Comparison of ENCODE assay signal across 17 cellular contexts in genomic region chr12:82682326-82682725, GRCh38. TPM values are rescaled to one million over a fixed set of nuclear protein-coding genes. Genes with fewer than 3 reads are reported as not detected.
DNase-seq lines count a peak whose midpoint lies in the region; ATAC-seq and TF ChIP-seq lines count a peak whose summit lies in the region.
"Had no signal": no experiment of that assay in that cellular context is flagged by ENCODE, and none has a peak within 500 bp of the region (broad histone marks: within the 10 kb centered on the region; RNA-seq: fewer than 3 reads in every experiment).

No MANE protein-coding gene starts in this region.

- H3K9me3 Mint-ChIP-seq in MCF 10A (ENCODE audit: unreplicated experiment), result no peaks in the 10 kb centered on the region
- H3K9me3 Mint-ChIP-seq: CD4-positive, alpha-beta memory T cell; immature natural killer cell; T-cell had no signal

- TF ChIP-seq EP300 in transverse colon (IDR thresholded peaks at IDR 0.05; ENCODE audit: low read depth), result no peak

- H3K27me3 ChIP-seq in breast epithelium, result no peaks in the 10 kb centered on the region
- H3K27me3 ChIP-seq in PC-9 (ENCODE audit: insufficient read depth, low read depth), result no peaks in the 10 kb centered on the region
- no peaks in the 10 kb centered on the region for H3K27me3 ChIP-seq in hepatocyte
- H3K27me3 ChIP-seq in transverse colon, result no peaks in the 10 kb centered on the region
- H3K27me3 ChIP-seq: testis had no signal

- H3K27ac ChIP-seq in breast epithelium (no peak overlapping the region), PC-9 (peak overlapping the region; percentile 44), hepatocyte (no peak overlapping the region), transverse colon (peak overlapping the region in 3 of 4 donors; percentile 3 to 41 (median 11))
- H3K27ac ChIP-seq: testis had no signal

- peaks cover 10% of the 10 kb centered on the region for H3K4me1 Mint-ChIP-seq in MCF 10A (ENCODE audit: insufficient read depth, unreplicated experiment)

- H4K20me1 ChIP-seq in PC-9 (ENCODE audit: insufficient read depth), result no peaks in the 10 kb centered on the region
- H4K20me1 ChIP-seq in hepatocyte (ENCODE audit: insufficient read depth, poor library complexity, severe bottlenecking), result no peaks in the 10 kb centered on the region

- no peak overlapping the region for H3K4me3 Mint-ChIP-seq in MCF 10A (ENCODE audit: unreplicated experiment)
- H3K4me3 Mint-ChIP-seq: CD4-positive, alpha-beta memory T cell; immature natural killer cell; T-cell had no signal

- in situ Hi-C loops in transverse colon (cut with MboI; ENCODE audit: low pct_ligation_motif_present in 1 of 4, low pct_unique_long_range_greater_than_20kb in 1 of 4, low sequenced_read_pairs in 3 of 4), result no loop called here

- H3K36me3 Mint-ChIP-seq in MCF 10A (ENCODE audit: insufficient read depth, unreplicated experiment), result no peaks in the 10 kb centered on the region
- H3K36me3 Mint-ChIP-seq: immature natural killer cell, T-cell had no signal

- no peaks in the 10 kb centered on the region for H3K27me3 Mint-ChIP-seq in MCF 10A (ENCODE audit: insufficient read depth, unreplicated experiment)

- H3K79me2 ChIP-seq in PC-9 (ENCODE audit: low read depth) (no peaks in the 10 kb centered on the region), hepatocyte (no peaks in the 10 kb centered on the region)

- H3K36me3 ChIP-seq in breast epithelium, result no peaks in the 10 kb centered on the region
- H3K36me3 ChIP-seq in PC-9 (ENCODE audit: low read depth), result no peaks in the 10 kb centered on the region
- no peaks in the 10 kb centered on the region for H3K36me3 ChIP-seq in hepatocyte (replicated peaks; ENCODE audit: insufficient read depth, low read depth)
- H3K36me3 ChIP-seq in transverse colon, result no peaks in the 10 kb centered on the region

- CTCF ChIA-PET in MCF 10A (lab: Yijun Ruan, JAX), result interaction anchor here (0.7 to 0.8 kb wide), 2 partner anchors 37 to 1821 kb away, joined by 3 read pairs; no protein-coding TSS in a partner anchor
- CTCF ChIA-PET in PC-9 (lab: Charles Lee), result no interaction called here

- H3K27ac Mint-ChIP-seq in MCF 10A (ENCODE audit: low read depth, unreplicated experiment), result peak overlapping the region; percentile 7
- H3K27ac Mint-ChIP-seq: CD4-positive, alpha-beta memory T cell; immature natural killer cell; T-cell had no signal

- H3K4me1 ChIP-seq in breast epithelium, result peaks cover 0 to 8% of the 10 kb centered on the region in 2 donors
- peaks cover 25% of the 10 kb centered on the region for H3K4me1 ChIP-seq in PC-9 (replicated peaks; ENCODE audit: insufficient read depth)
- H3K4me1 ChIP-seq in hepatocyte (ENCODE audit: insufficient read depth), result peaks cover 8% of the 10 kb centered on the region
- H3K4me1 ChIP-seq in transverse colon, result peaks cover 0 to 24% (median 16%) of the 10 kb centered on the region in 4 donors
- H3K4me1 ChIP-seq: testis had no signal

- DNase-seq in MCF 10A (ENCODE audit: unreplicated experiment), result no peak
- no peak for DNase-seq in breast epithelium (ENCODE audit: low spot score in 2 of 2)
- DNase-seq in PC-9, result no peak
- DNase-seq in hepatocyte (ENCODE audit: low spot score), result no peak
- DNase-seq in transverse colon, result no peak
- DNase-seq in DMS114 treated with DMSO at 0.1 percent for 48 hours (lab: John Stamatoyannopoulos, UW; ENCODE audit: unreplicated experiment), result no peak
- no peak for DNase-seq in COR-L47 (lab: John Stamatoyannopoulos, UW)
- DNase-seq: activated CD4-positive, alpha-beta T cell treated with anti-CD3 and anti-CD28 coated beads, Interleukin-2, amount 50 U/mL, for 4 hours; activated naive CD4-positive, alpha-beta T cell; anterior cingulate cortex; CD4-positive, alpha-beta memory T cell; immature natural killer cell; nucleus accumbens; T-cell; testis had no signal

- no peak for TF ChIP-seq POLR2A in breast epithelium (IDR thresholded peaks at IDR 0.05)
- TF ChIP-seq POLR2A in transverse colon (IDR thresholded peaks at IDR 0.05), result no peak

- H2AFZ ChIP-seq in PC-9 (no peak overlapping the region), hepatocyte (no peak overlapping the region)

- no peak overlapping the region for H3K4me3 ChIP-seq in breast epithelium
- no peak overlapping the region; the same call in 1 of the 2 replicates for H3K4me3 ChIP-seq in PC-9
- no peak overlapping the region for H3K4me3 ChIP-seq in hepatocyte
- H3K4me3 ChIP-seq in transverse colon, result no peak overlapping the region
- H3K4me3 ChIP-seq: testis had no signal

- intact Hi-C loops in MCF 10A (cut with micrococcal nuclease) (loop anchor here (10.0 kb wide), 2 partner anchors 212 to 752 kb away; no protein-coding TSS in a partner anchor), breast epithelium (cut with DNase I; ENCODE audit: low total_unique reads) (no loop called here), PC-9 (cut with micrococcal nuclease; ENCODE audit: unreplicated experiment) (no loop called here), transverse colon (cut with DNase I; ENCODE audit: low total_unique reads) (loop anchor here (10.0 kb wide), 1 partner anchor 1142 kb away; no protein-coding TSS in a partner anchor)

- peaks cover 9% of the 10 kb centered on the region for H3F3A ChIP-seq in PC-9 (ENCODE audit: insufficient read depth, low read depth)

- POLR2A ChIA-PET in MCF 10A (lab: Yijun Ruan, JAX) (interaction anchor here (0.9 kb wide), 1 partner anchor 9 kb away, joined by 3 read pairs; no protein-coding TSS in a partner anchor), PC-9 (lab: Charles Lee; ENCODE audit: unreplicated experiment) (no interaction called here)

- H3K9me3 ChIP-seq in breast epithelium, result no peaks in the 10 kb centered on the region
- H3K9me3 ChIP-seq in PC-9 (ENCODE audit: insufficient read depth, low read depth), result no peaks in the 10 kb centered on the region
- H3K9me3 ChIP-seq in hepatocyte (ENCODE audit: low read depth), result no peaks in the 10 kb centered on the region
- H3K9me3 ChIP-seq in transverse colon, result no peaks in the 10 kb centered on the region
- H3K9me3 ChIP-seq: testis had no signal

- ATAC-seq in HG02840 (IDR thresholded peaks at IDR 0.05; ENCODE audit: low FRiP score, unreplicated experiment), result no peak
- ATAC-seq: Right ventricle myocardium inferior, T-cell had no signal

- H3K9me2 ChIP-seq in PC-9 (ENCODE audit: insufficient read depth), result no peaks in the 10 kb centered on the region; the same call in 1 of the 2 replicates
- no peaks in the 10 kb centered on the region for H3K9me2 ChIP-seq in hepatocyte (replicated peaks; ENCODE audit: insufficient read depth)

- H3K4me2 ChIP-seq in PC-9, result peak overlapping the region; percentile 46
- H3K4me2 ChIP-seq in hepatocyte, result peak overlapping the region; percentile 9

- TF ChIP-seq CTCF in MCF 10A (IDR thresholded peaks at IDR 0.05; ENCODE audit: unreplicated experiment) (no peak), breast epithelium (IDR thresholded peaks at IDR 0.05) (no peak), PC-9 (conservative IDR thresholded peaks at IDR 0.05) (no peak), hepatocyte (IDR thresholded peaks at IDR 0.05; ENCODE audit: poor library complexity) (no peak), transverse colon (IDR thresholded peaks at IDR 0.05) (no peak)

- 45% methylated on average over 1 of the region's 1 CpG for WGBS in hepatocyte (ENCODE audit: low lambda C conversion rate, missing lambda C conversion rate)
- 30 to 83% methylated on average over 1 of the region's 1 CpG for WGBS in transverse colon (ENCODE audit: low coverage in 1 of 2), 2 donors

- BruUV-seq in MCF 10A (replicated peaks; lab: Mats Ljungman, UMichigan), result no TSS peak
- no TSS peak for BruUV-seq in PC-9 (replicated peaks; lab: Mats Ljungman, UMichigan)

RNA-seq across cellular contexts. Expression of gene TMTC2, which starts 4.4 kb away (rescaled TPM):
- 1.7 and 2.0 TPM in 2 replicates for total RNA-seq in MCF 10A (2022)
- total RNA-seq in breast epithelium, result 10 to 100 TPM in 2 of 3 donors, 1 to 10 TPM in 1; 7.0 to 28.8 (median 19.3) TPM
- 8.3 and 8.6 TPM in 2 replicates for total RNA-seq in PC-9 (2021)
- 11.4 and 12.0 TPM in 2 replicates for total RNA-seq in hepatocyte
- polyA plus RNA-seq in hepatocyte, result 1.5 and 1.7 TPM in 2 replicates
- total RNA-seq in transverse colon, result 10 to 100 TPM; 11.3 to 19.8 (median 17.1) TPM
- polyA plus RNA-seq: immature natural killer cell had no signal

Comparison
In these comparisons a context has a peak if more than half of its experiments do, and no peak if none do; other contexts are left out.
1. intact Hi-C loops: an anchor here in MCF 10A (10.0 kb wide) and transverse colon (10.0 kb wide); none called in breast epithelium and PC-9.
2. H3K27ac ChIP-seq: peak in PC-9 (single experiment) and transverse colon (3 of 4); none in breast epithelium (0 of 2) and hepatocyte (single experiment).